In the genomic region with DNA sequence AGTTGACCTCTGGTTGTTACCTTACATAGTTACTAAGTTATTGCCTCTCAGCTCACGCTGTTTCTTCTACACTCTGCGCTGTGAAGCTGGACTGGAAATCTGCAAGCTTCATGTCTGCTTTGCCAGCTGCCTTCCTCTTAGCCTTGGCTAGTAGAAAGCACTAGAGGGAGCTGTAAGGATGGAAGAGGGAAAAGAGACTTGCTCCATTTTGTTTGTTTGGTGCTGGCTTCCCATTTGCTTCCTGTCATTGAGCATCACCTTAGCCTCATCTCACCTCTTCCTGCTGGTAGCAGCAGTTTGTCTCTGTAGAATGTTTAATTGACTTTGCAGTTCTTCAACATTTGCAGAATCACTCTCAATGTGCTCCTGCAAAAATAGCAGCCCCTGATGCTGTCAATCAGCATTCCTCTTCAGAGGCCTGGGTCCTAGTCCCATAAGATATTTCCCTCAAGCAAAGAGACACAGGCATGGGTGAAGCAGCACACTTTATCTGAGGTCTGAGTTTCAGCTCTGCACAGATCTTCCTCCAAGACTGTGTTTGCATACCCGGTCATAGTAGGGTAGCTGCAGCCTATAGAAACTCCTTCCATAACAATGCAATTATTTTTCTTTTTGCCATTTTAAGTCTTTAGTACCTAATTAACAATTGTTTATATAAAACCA, we compare ENCODE assay signal across 8 cellular contexts.
DNase-seq lines count a peak whose midpoint lies in the region; ATAC-seq and TF ChIP-seq lines count a peak whose summit lies in the region.

No MANE protein-coding gene starts in this region.

- intact Hi-C loops in left lung (cut with DNase I), result no loop called here

- no peak overlapping the region for H3K23ac ChIP-seq in mesenchymal stem cell (ENCODE audit: low read length in 2 of 2)

- no peak overlapping the region for H3K4ac ChIP-seq in mesenchymal stem cell (ENCODE audit: low read depth in 1 of 2, low read length in 2 of 2)

- no peak overlapping the region for H3K9ac ChIP-seq in mesenchymal stem cell (ENCODE audit: low read length)

- H4K8ac ChIP-seq in mesenchymal stem cell (ENCODE audit: low read length), result no peak overlapping the region

- H2BK120ac ChIP-seq in mesenchymal stem cell (ENCODE audit: low read depth, low read length), result no peak overlapping the region

- WGBS in mesenchymal stem cell, result 68% methylated on average over 3 of the region's 3 CpGs

- ATAC-seq in left lung (no peak), HG03108 (IDR thresholded peaks at IDR 0.05; ENCODE audit: unreplicated experiment) (no peak), HG03280 (IDR thresholded peaks at IDR 0.05; ENCODE audit: unreplicated experiment) (no peak)
- ATAC-seq in stimulated activated naive CD8-positive, alpha-beta T cell treated with anti-CD3 and anti-CD28 coated beads, Interleukin-15, Interleukin-2, amounts not matched to agents 100 U/mL and 50 U/mL, for 24 hours, result no peak

- H3K4me2 ChIP-seq in mesenchymal stem cell (ENCODE audit: low read length, poor library complexity, severe bottlenecking), result no peak overlapping the region

- H3K36me3 ChIP-seq in mesenchymal stem cell (ENCODE audit: control insufficient read depth in 1 of 2, insufficient read depth in 2 of 2, low read depth in 1 of 2, low read length in 2 of 2) (no peaks in the 10 kb centered on the region), left lung (no peaks in the 10 kb centered on the region)

- no peak overlapping the region for H2BK12ac ChIP-seq in mesenchymal stem cell (ENCODE audit: low read length in 2 of 2)

- no peak overlapping the region for H2AK5ac ChIP-seq in mesenchymal stem cell (ENCODE audit: low read length, severe bottlenecking)

- H3K14ac ChIP-seq in mesenchymal stem cell (ENCODE audit: low read length in 2 of 2), result no peak overlapping the region

- H2AFZ ChIP-seq in mesenchymal stem cell (ENCODE audit: low read depth, low read length), result no peak overlapping the region

- no peak overlapping the region for H3K4me3 ChIP-seq in mesenchymal stem cell (ENCODE audit: insufficient read depth in 1 of 2, low read depth in 1 of 2, low read length in 2 of 2)
- H3K4me3 ChIP-seq in left lung, result no peak overlapping the region

- no peak overlapping the region for H4K91ac ChIP-seq in mesenchymal stem cell (ENCODE audit: low read length)

- H3K27me3 ChIP-seq in mesenchymal stem cell (ENCODE audit: control insufficient read depth in 1 of 2, insufficient read depth in 1 of 2, low read length in 2 of 2) (no peaks in the 10 kb centered on the region), left lung (no peaks in the 10 kb centered on the region)

- no peak overlapping the region for H2BK15ac ChIP-seq in mesenchymal stem cell (ENCODE audit: low read depth, poor library complexity, severe bottlenecking)

- H3K9me3 ChIP-seq in mesenchymal stem cell (ENCODE audit: control insufficient read depth, low read length), result peaks cover 2% of the 10 kb centered on the region
- H3K9me3 ChIP-seq in left lung, result peaks cover 0 to 1% of the 10 kb centered on the region in 2 donors

- no peak overlapping the region for H3K27ac ChIP-seq in mesenchymal stem cell (ENCODE audit: low read length, poor library complexity, severe bottlenecking)
- H3K27ac ChIP-seq in left lung, result no peak overlapping the region

- DNase-seq in ELF-1 (ENCODE audit: low read depth, low spot score), result peak; percentile 62
- DNase-seq in NCI-H146 treated with DMSO at 0.1 percent for 48 hours (lab: John Stamatoyannopoulos, UW; ENCODE audit: unreplicated experiment), result peak; percentile 75
- DNase-seq in astrocyte of the hippocampus (ENCODE audit: low read depth, low spot score), result peak; percentile 30
- DNase-seq in mesenchymal stem cell, result peak; percentile 48
- DNase-seq in left lung, result no peak
- no peak for DNase-seq in stimulated activated naive CD8-positive, alpha-beta T cell treated with anti-CD3 and anti-CD28 coated beads, Interleukin-15, Interleukin-2, amounts not matched to agents 100 U/mL and 50 U/mL, for 24 hours

- no peaks in the 10 kb centered on the region for H3K79me1 ChIP-seq in mesenchymal stem cell (replicated peaks; ENCODE audit: low read length, poor library complexity, severe bottlenecking)

- H2BK5ac ChIP-seq in mesenchymal stem cell (ENCODE audit: low read depth, low read length, poor library complexity, severe bottlenecking), result no peak overlapping the region

- no peak overlapping the region for H3K18ac ChIP-seq in mesenchymal stem cell (ENCODE audit: low read depth in 1 of 2, low read length in 2 of 2)

- no peak for TF ChIP-seq CTCF in left lung (IDR thresholded peaks at IDR 0.05)

- H3K4me1 ChIP-seq in mesenchymal stem cell (ENCODE audit: control insufficient read depth, insufficient read depth, low read depth, low read length) (no peaks in the 10 kb centered on the region), left lung (no peaks in the 10 kb centered on the region)

Comparison
In these comparisons a context has a peak if more than half of its experiments do, and no peak if none do; other contexts are left out.
1. DNase-seq: peak in ELF-1 (single experiment), NCI-H146 treated with DMSO at 0.1 percent for 48 hours (single experiment), astrocyte of the hippocampus (single experiment) and mesenchymal stem cell (single experiment); none in left lung (0 of 2) and stimulated activated naive CD8-positive, alpha-beta T cell treated with anti-CD3 and anti-CD28 coated beads, Interleukin-15, Interleukin-2, amounts not matched to agents 100 U/mL and 50 U/mL, for 24 hours (single experiment).